8 cellular contexts compared by ENCODE assay signal in the genomic region with DNA sequence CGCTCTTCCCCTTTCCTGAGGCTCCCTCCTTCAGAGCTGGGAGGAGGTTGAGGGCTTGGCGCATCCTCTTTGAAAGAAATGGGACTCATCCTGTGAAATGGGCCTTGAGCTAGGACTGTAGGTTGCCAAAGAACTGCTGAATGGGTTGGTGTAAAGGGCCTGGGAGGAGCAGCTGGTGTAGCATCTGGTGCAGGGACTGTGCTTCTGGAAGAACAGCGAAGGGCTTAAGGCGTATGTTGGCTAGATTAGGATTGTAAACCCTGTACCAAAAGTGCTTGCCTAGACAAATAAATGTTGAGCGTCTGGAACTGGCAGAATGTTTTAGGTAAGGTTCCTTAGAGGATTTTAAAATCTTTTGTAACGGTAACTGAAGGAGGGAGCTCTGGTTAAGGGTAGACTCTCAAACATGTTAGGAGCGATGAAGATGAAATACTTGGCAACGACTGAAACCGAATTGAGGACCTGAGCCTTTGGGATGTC. TPM values are rescaled to one million over a fixed set of nuclear protein-coding genes. Genes with fewer than 3 reads are reported as not detected.
A peak's percentile ranks its signal among the peaks of the same experiment; 100 is the strongest.
DNase-seq lines count a peak whose midpoint lies in the region; ATAC-seq and TF ChIP-seq lines count a peak whose summit lies in the region.

No MANE protein-coding gene starts in this region.

- POLR2A ChIA-PET in T-cell (lab: Charles Lee) = interaction anchor here (0.6 to 2.1 kb wide), 9 partner anchors 10 to 832 kb away, joined by 3 to 13 read pairs (median 3); no protein-coding TSS in a partner anchor

- no peaks in the 10 kb centered on the region for H3K36me3 ChIP-seq in neutrophil

- TF ChIP-seq CTCF in neutrophil (IDR thresholded peaks at IDR 0.05) = no peak

- H3K27me3 Mint-ChIP-seq in T-cell = no peaks in the 10 kb centered on the region

- H3K4me1 Mint-ChIP-seq in T-cell = peaks cover 55 to 65% (median 60%) of the 10 kb centered on the region in 3 donors

- H3K4me3 Mint-ChIP-seq in T-cell = peak overlapping the region; percentile 94 to 99 (median 99)

- DNase-seq in D341Med (ENCODE audit: low spot score) = peak; percentile 65
- peak in 1 of 34 experiments; percentile 3 for DNase-seq in T-cell
- peak; percentile 24 for DNase-seq in fibroblast of gingiva (ENCODE audit: low read depth)
- no peak for DNase-seq in dedifferentiated amniotic fluid mesenchymal stem cell (ENCODE audit: extremely low spot score)
- DNase-seq in HuH-7 (ENCODE audit: low spot score) = no peak

- H3K27ac ChIP-seq in neutrophil = peak overlapping the region; percentile 89

- no peaks in the 10 kb centered on the region for H3K9me3 Mint-ChIP-seq in T-cell

- peak overlapping the region; percentile 100 for H3K27ac Mint-ChIP-seq in T-cell

- H3K36me3 Mint-ChIP-seq in T-cell = peaks cover 15% of the 10 kb centered on the region

- no peaks in the 10 kb centered on the region for H3K9me3 ChIP-seq in neutrophil

- peak overlapping the region; percentile 69 to 70 for H3K4me3 ChIP-seq in neutrophil (ENCODE audit: low read depth in 1 of 2, low read length in 1 of 2)

- CTCF ChIA-PET in T-cell (lab: Charles Lee) = interaction anchor here in 1 of 2 donors (0.6 to 2.0 kb wide), 6 partner anchors 25 to 216 kb away, joined by 3 to 5 read pairs (median 4); no protein-coding TSS in a partner anchor

- H3K4me1 ChIP-seq in neutrophil (ENCODE audit: control insufficient read depth in 1 of 2, insufficient read depth in 1 of 2, low read depth in 1 of 2, low read length in 1 of 2) = peaks cover 52 to 57% of the 10 kb centered on the region in 2 experiments

- ATAC-seq in GM19438 (IDR thresholded peaks at IDR 0.05; ENCODE audit: low read depth, unreplicated experiment) (peak; percentile 38), HG03442 (IDR thresholded peaks at IDR 0.05; ENCODE audit: unreplicated experiment) (peak; percentile 18), T-cell (replicated peaks in 1 of 4) (peak; percentile 7 to 26 (median 11))

- H3K27me3 ChIP-seq in neutrophil = no peaks in the 10 kb centered on the region

RNA-seq across cellular contexts. Expression of a gene that starts 0.6 kb away (rescaled TPM):
- total RNA-seq in T-cell = 10 to 100 TPM; 18.6 to 42.7 (median 25.7) TPM

RNA-seq across cellular contexts. Expression of a gene that starts 27.4 kb away (rescaled TPM):
- total RNA-seq in T-cell = 1 to 10 TPM in 3 of 5 donors, under 1 TPM in 2; 0.39 to 4.2 (median 1.3) TPM

Comparison
In these comparisons a context has a peak if more than half of its experiments do, and no peak if none do; other contexts are left out.
1. DNase-seq: peak in D341Med (single experiment) and fibroblast of gingiva (single experiment); none in dedifferentiated amniotic fluid mesenchymal stem cell (single experiment) and HuH-7 (single experiment).
2. Peak in every context shown above with its lines, with median percentiles within 50 percentile points of each other: ATAC-seq.